2 cellular contexts compared by ENCODE assay signal in the genomic region with DNA sequence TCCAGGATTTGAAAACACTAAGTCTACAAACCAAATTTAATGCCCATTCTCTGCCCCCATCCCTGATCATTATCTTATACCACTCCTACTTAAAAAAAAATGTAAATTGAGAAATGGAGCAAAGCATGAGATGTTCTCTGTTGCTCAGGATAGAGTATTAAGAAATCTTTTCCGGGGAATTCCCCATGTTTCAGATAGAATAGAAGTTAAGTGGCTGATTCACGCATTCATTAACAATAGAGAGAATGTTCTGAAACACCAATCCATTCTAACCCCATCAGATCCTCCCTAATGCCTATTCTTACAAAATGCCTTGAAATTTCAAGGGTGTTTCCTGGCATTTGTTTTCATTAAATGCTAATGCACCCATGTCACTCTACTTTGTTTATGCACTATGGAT.
TF ChIP-seq lines count a peak whose summit lies in the region.

No MANE protein-coding gene starts in this region.

TF ChIP-seq in A549, 52 proteins besides CTCF, POLR2A, EP300 and RAD21 (continued from another document):
- TF ChIP-seq FOSL2 (IDR thresholded peaks at IDR 0.05) (no peak), FOSL2 (CRISPR knock-in tag; IDR thresholded peaks at IDR 0.05) (0 out of 2 replicates have a peak, but pooled peaks have one; percentile 24), ESRRA (IDR thresholded peaks at IDR 0.05; ENCODE audit: borderline replicate concordance, low read length) (no peak), TFCP2L1 (CRISPR knock-in tag; IDR thresholded peaks at IDR 0.05) (no peak), NR3C1 (IDR thresholded peaks at IDR 0.05) (no peak)
- TF ChIP-seq, protein P1, sequence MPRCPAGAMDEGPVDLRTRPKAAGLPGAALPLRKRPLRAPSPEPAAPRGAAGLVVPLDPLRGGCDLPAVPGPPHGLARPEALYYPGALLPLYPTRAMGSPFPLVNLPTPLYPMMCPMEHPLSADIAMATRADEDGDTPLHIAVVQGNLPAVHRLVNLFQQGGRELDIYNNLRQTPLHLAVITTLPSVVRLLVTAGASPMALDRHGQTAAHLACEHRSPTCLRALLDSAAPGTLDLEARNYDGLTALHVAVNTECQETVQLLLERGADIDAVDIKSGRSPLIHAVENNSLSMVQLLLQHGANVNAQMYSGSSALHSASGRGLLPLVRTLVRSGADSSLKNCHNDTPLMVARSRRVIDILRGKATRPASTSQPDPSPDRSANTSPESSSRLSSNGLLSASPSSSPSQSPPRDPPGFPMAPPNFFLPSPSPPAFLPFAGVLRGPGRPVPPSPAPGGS (IDR thresholded peaks at IDR 0.05) = no peak

TF ChIP-seq in GM12878, 131 proteins besides CTCF, POLR2A, EP300 and RAD21 (continued from another document):
- TF ChIP-seq SMAD1 (IDR thresholded peaks at IDR 0.05; ENCODE audit: low read depth, partially characterized antibody) (no peak), YBX1 (IDR thresholded peaks at IDR 0.05) (no peak), GATAD2B (conservative IDR thresholded peaks at IDR 0.05; ENCODE audit: low read depth) (no peak), FOXK2 (IDR thresholded peaks at IDR 0.05) (no peak), MTA2 (IDR thresholded peaks at IDR 0.05; ENCODE audit: low read depth) (no peak), CREB1 (IDR thresholded peaks at IDR 0.05; ENCODE audit: low read depth) (no peak), ZSCAN29 (IDR thresholded peaks at IDR 0.05) (no peak), BACH1 (IDR thresholded peaks at IDR 0.05; ENCODE audit: borderline replicate concordance) (no peak), CBX3 (IDR thresholded peaks at IDR 0.05; ENCODE audit: borderline replicate concordance, low read depth) (no peak), NR2C1 (IDR thresholded peaks at IDR 0.05) (no peak)
- TF ChIP-seq, protein P2, sequence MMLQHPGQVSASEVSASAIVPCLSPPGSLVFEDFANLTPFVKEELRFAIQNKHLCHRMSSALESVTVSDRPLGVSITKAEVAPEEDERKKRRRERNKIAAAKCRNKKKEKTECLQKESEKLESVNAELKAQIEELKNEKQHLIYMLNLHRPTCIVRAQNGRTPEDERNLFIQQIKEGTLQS (IDR thresholded peaks at IDR 0.05; ENCODE audit: borderline replicate concordance, extremely low read depth, low read depth, low read length) = no peak
- TF ChIP-seq, protein P3, sequence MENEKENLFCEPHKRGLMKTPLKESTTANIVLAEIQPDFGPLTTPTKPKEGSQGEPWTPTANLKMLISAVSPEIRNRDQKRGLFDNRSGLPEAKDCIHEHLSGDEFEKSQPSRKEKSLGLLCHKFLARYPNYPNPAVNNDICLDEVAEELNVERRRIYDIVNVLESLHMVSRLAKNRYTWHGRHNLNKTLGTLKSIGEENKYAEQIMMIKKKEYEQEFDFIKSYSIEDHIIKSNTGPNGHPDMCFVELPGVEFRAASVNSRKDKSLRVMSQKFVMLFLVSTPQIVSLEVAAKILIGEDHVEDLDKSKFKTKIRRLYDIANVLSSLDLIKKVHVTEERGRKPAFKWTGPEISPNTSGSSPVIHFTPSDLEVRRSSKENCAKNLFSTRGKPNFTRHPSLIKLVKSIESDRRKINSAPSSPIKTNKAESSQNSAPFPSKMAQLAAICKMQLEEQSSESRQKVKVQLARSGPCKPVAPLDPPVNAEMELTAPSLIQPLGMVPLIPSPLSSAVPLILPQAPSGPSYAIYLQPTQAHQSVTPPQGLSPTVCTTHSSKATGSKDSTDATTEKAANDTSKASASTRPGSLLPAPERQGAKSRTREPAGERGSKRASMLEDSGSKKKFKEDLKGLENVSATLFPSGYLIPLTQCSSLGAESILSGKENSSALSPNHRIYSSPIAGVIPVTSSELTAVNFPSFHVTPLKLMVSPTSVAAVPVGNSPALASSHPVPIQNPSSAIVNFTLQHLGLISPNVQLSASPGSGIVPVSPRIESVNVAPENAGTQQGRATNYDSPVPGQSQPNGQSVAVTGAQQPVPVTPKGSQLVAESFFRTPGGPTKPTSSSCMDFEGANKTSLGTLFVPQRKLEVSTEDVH (IDR thresholded peaks at IDR 0.05; ENCODE audit: low read depth, partially characterized antibody) = no peak
TF ChIP-seq in GM12878: peak in this region for 0.
